ENCODE assay signal across 1 cellular context in genomic region chr4:81162752-81163458, GRCh38.
TF ChIP-seq lines count a peak whose summit lies in the region.

No MANE protein-coding gene starts in this region.

TF ChIP-seq in HCT116, 20 proteins besides CTCF, POLR2A, EP300 and RAD21 (continued from another document):
- TF ChIP-seq MAX (IDR thresholded peaks at IDR 0.05) (no peak), SRF (IDR thresholded peaks at IDR 0.05; ENCODE audit: low read depth) (no peak), ELF1 (IDR thresholded peaks at IDR 0.05; ENCODE audit: borderline replicate concordance, low read depth) (no peak)
TF ChIP-seq in HCT116: peak in this region for 0.
